12 cellular contexts compared by ENCODE assay signal in genomic region chr1:169999357-169999756, GRCh38.
DNase-seq lines count a peak whose midpoint lies in the region; ATAC-seq and TF ChIP-seq lines count a peak whose summit lies in the region.
"Had no signal": no experiment of that assay in that cellular context is flagged by ENCODE, and none has a peak within 500 bp of the region (broad histone marks: within the 10 kb centered on the region; RNA-seq: fewer than 3 reads in every experiment).

No MANE protein-coding gene starts in this region.

- H3K27me3 Mint-ChIP-seq in natural killer cell (ENCODE audit: low read depth in 2 of 2), result no peaks in the 10 kb centered on the region
- H3K27me3 Mint-ChIP-seq: activated naive CD4-positive, alpha-beta T cell treated with anti-CD3 and anti-CD28 coated beads, Interleukin-2, amount 10 ng/mL, durations not matched to agents 7 days and 5 days had no signal

- no peaks in the 10 kb centered on the region for H3K27me3 ChIP-seq in Panc1 (ENCODE audit: control insufficient read depth, insufficient read depth, low read length)
- no peaks in the 10 kb centered on the region for H3K27me3 ChIP-seq in transverse colon
- H3K27me3 ChIP-seq: esophagus muscularis mucosa, thyroid gland had no signal

- no peak overlapping the region for H3K27ac Mint-ChIP-seq in natural killer cell
- H3K27ac Mint-ChIP-seq: activated naive CD4-positive, alpha-beta T cell treated with anti-CD3 and anti-CD28 coated beads, Interleukin-2, amount 10 ng/mL, durations not matched to agents 7 days and 5 days had no signal

- no peak for TF ChIP-seq CTCF in Panc1 (IDR thresholded peaks at IDR 0.05)
- no peak for TF ChIP-seq CTCF in fibroblast of mammary gland (conservative IDR thresholded peaks at IDR 0.05; ENCODE audit: control insufficient read depth, insufficient read depth, low read depth, low read length)
- TF ChIP-seq CTCF in transverse colon (IDR thresholded peaks at IDR 0.05), result no peak
- TF ChIP-seq CTCF in natural killer cell (IDR thresholded peaks at IDR 0.05), result no peak

- no peaks in the 10 kb centered on the region for H3K36me3 ChIP-seq in Panc1 (ENCODE audit: control insufficient read depth, insufficient read depth, low read length)
- no peaks in the 10 kb centered on the region for H3K36me3 ChIP-seq in transverse colon
- H3K36me3 ChIP-seq: thyroid gland had no signal

- no peaks in the 10 kb centered on the region for H3K9me3 Mint-ChIP-seq in natural killer cell
- H3K9me3 Mint-ChIP-seq: activated naive CD4-positive, alpha-beta T cell treated with anti-CD3 and anti-CD28 coated beads, Interleukin-2, amount 10 ng/mL, durations not matched to agents 7 days and 5 days had no signal

- H3K4me3 ChIP-seq in Panc1 (ENCODE audit: low read depth in 2 of 2, low read length in 2 of 2), result no peak overlapping the region
- no peak overlapping the region for H3K4me3 ChIP-seq in fibroblast of mammary gland (ENCODE audit: control insufficient read depth, low read depth, low read length)
- H3K4me3 ChIP-seq in transverse colon, result no peak overlapping the region
- H3K4me3 ChIP-seq: esophagus muscularis mucosa, thyroid gland had no signal

- CTCF ChIA-PET in Panc1 (lab: Charles Lee), result no interaction called here

- no peak for TF ChIP-seq POLR2A in transverse colon (IDR thresholded peaks at IDR 0.05)

- BruUV-seq in Panc1 (replicated peaks; lab: Mats Ljungman, UMichigan), result no TSS peak

- ATAC-seq in Panc1 (peak; percentile 85), natural killer cell (no peak), HG03039 (IDR thresholded peaks at IDR 0.05; ENCODE audit: unreplicated experiment) (no peak)

- H3K4me1 ChIP-seq in Panc1 (ENCODE audit: control insufficient read depth, insufficient read depth, low read length) (peaks cover 18% of the 10 kb centered on the region; the same call in 1 of the 2 replicates), transverse colon (no peaks in the 10 kb centered on the region)

- intact Hi-C loops in Panc1 (cut with micrococcal nuclease; ENCODE audit: unreplicated experiment) (loop anchor here (5.0 kb wide), 1 partner anchor 67 kb away; no protein-coding TSS in a partner anchor), transverse colon (cut with DNase I; ENCODE audit: low total_unique reads) (no loop called here), natural killer cell (cut with micrococcal nuclease) (no loop called here)

- H3K27ac ChIP-seq in Panc1 (ENCODE audit: low read length) (peak overlapping the region; percentile 84), transverse colon (no peak overlapping the region)
- H3K27ac ChIP-seq: esophagus muscularis mucosa, thyroid gland had no signal

- POLR2A ChIA-PET in Panc1 (lab: Charles Lee), result no interaction called here

- peaks cover 7 to 14% of the 10 kb centered on the region in 2 donors for H3K4me1 Mint-ChIP-seq in natural killer cell
- H3K4me1 Mint-ChIP-seq: activated naive CD4-positive, alpha-beta T cell treated with anti-CD3 and anti-CD28 coated beads, Interleukin-2, amount 10 ng/mL, durations not matched to agents 7 days and 5 days had no signal

- in situ Hi-C loops in Panc1 (cut with HindIII; ENCODE audit: low pct_unique_long_range_greater_than_20kb, low sequenced_read_pairs), result no loop called here
- in situ Hi-C loops in transverse colon (cut with MboI; ENCODE audit: low pct_ligation_motif_present in 1 of 4, low pct_unique_long_range_greater_than_20kb in 1 of 4, low sequenced_read_pairs in 3 of 4), result no loop called here

- H3K9me3 ChIP-seq in Panc1 (ENCODE audit: control insufficient read depth, insufficient read depth, low read depth, low read length), result no peaks in the 10 kb centered on the region
- H3K9me3 ChIP-seq in transverse colon, result no peaks in the 10 kb centered on the region
- H3K9me3 ChIP-seq: esophagus muscularis mucosa, thyroid gland had no signal

- H3K36me3 Mint-ChIP-seq in natural killer cell, result no peaks in the 10 kb centered on the region
- H3K36me3 Mint-ChIP-seq: activated naive CD4-positive, alpha-beta T cell treated with anti-CD3 and anti-CD28 coated beads, Interleukin-2, amount 10 ng/mL, durations not matched to agents 7 days and 5 days had no signal

- WGBS in transverse colon (ENCODE audit: low coverage in 1 of 2), 2 donors, result 51 to 55% methylated on average over 4 of the region's 4 CpGs

- no peak for TF ChIP-seq EP300 in transverse colon (IDR thresholded peaks at IDR 0.05; ENCODE audit: low read depth)

- no peak overlapping the region for H3K4me3 Mint-ChIP-seq in natural killer cell
- H3K4me3 Mint-ChIP-seq: activated naive CD4-positive, alpha-beta T cell treated with anti-CD3 and anti-CD28 coated beads, Interleukin-2, amount 10 ng/mL, durations not matched to agents 7 days and 5 days had no signal

- peak; percentile 86 for DNase-seq in EL
- DNase-seq in Panc1 (ENCODE audit: low read depth, low spot score), result peak; percentile 17
- DNase-seq in fibroblast of mammary gland (ENCODE audit: low read depth), result peak; percentile 90
- DNase-seq in putamen (ENCODE audit: low spot score), result peak; percentile 3
- no peak for DNase-seq in transverse colon
- no peak for DNase-seq in natural killer cell
- no peak for DNase-seq in SHP77 treated with DMSO at 0.1 percent for 48 hours (lab: John Stamatoyannopoulos, UW)
- DNase-seq: activated naive CD4-positive, alpha-beta T cell treated with anti-CD3 and anti-CD28 coated beads, Interleukin-2, amount 10 ng/mL, durations not matched to agents 7 days and 5 days; stimulated activated CD4-positive, alpha-beta T cell treated with anti-CD3 and anti-CD28 coated beads, Interleukin-4, amount 100 ng/mL, for 24 hours had no signal

Comparison
In these comparisons a context has a peak if more than half of its experiments do, and no peak if none do; other contexts are left out.
1. DNase-seq: peak in EL (single experiment), Panc1 (single experiment), fibroblast of mammary gland (single experiment) and putamen (single experiment); none in transverse colon (single experiment), natural killer cell (single experiment) and SHP77 treated with DMSO at 0.1 percent for 48 hours (single experiment).